ENCODE assay signal across 8 cellular contexts in genomic region chr6:6851059-6851658, GRCh38.
DNase-seq lines count a peak whose midpoint lies in the region; ATAC-seq and TF ChIP-seq lines count a peak whose summit lies in the region.

No MANE protein-coding gene starts in this region.

- ATAC-seq in HG02678 (IDR thresholded peaks at IDR 0.05; ENCODE audit: unreplicated experiment) (no peak), HG03039 (IDR thresholded peaks at IDR 0.05; ENCODE audit: unreplicated experiment) (no peak)

- no peak for TF ChIP-seq EP300 in Ishikawa (IDR thresholded peaks at IDR 0.05; ENCODE audit: borderline replicate concordance)

- no peak for TF ChIP-seq RAD21 in Ishikawa (IDR thresholded peaks at IDR 0.05; ENCODE audit: low read depth)

- peak; percentile 93 for DNase-seq in AG08396 (ENCODE audit: low spot score)
- peak; percentile 6 for DNase-seq in cerebellar cortex (ENCODE audit: low spot score)
- DNase-seq in medulla oblongata (ENCODE audit: extremely low spot score): peak; percentile 47
- no peak for DNase-seq in activated CD8-positive, alpha-beta memory T cell treated with anti-CD3 and anti-CD28 coated beads for 24 hours
- no peak for DNase-seq in NCI-H1694 treated with DMSO at 0.1 percent for 48 hours (lab: John Stamatoyannopoulos, UW)

TF ChIP-seq in Ishikawa, 13 proteins besides CTCF, POLR2A, EP300 and RAD21:
- TF ChIP-seq MAX (IDR thresholded peaks at IDR 0.05) (peak; percentile 55), ZBTB7A (IDR thresholded peaks at IDR 0.05; ENCODE audit: low read depth) (no peak), FOXM1 (IDR thresholded peaks at IDR 0.05; ENCODE audit: borderline replicate concordance, low read depth) (no peak), TAF1 (IDR thresholded peaks at IDR 0.05; ENCODE audit: low read depth) (no peak), REST (IDR thresholded peaks at IDR 0.05; ENCODE audit: low read depth) (no peak), TEAD4 (IDR thresholded peaks at IDR 0.05) (no peak), TCF12 (IDR thresholded peaks at IDR 0.05; ENCODE audit: low read depth) (no peak), EGR1 (IDR thresholded peaks at IDR 0.05) (no peak), CREB1 (IDR thresholded peaks at IDR 0.05; ENCODE audit: low read depth) (no peak), CEBPB (IDR thresholded peaks at IDR 0.05) (no peak), YY1 (IDR thresholded peaks at IDR 0.05; ENCODE audit: low read depth) (no peak), USF1 (IDR thresholded peaks at IDR 0.05) (peak; percentile 92)
TF ChIP-seq in Ishikawa: peak in this region for 2.

Comparison
In these comparisons a context has a peak if more than half of its experiments do, and no peak if none do; other contexts are left out.
1. DNase-seq: peak in AG08396 (single experiment), cerebellar cortex (single experiment) and medulla oblongata (single experiment); none in activated CD8-positive, alpha-beta memory T cell treated with anti-CD3 and anti-CD28 coated beads for 24 hours (single experiment) and NCI-H1694 treated with DMSO at 0.1 percent for 48 hours (single experiment).